ENCODE assay signal across 8 cellular contexts in genomic region chr1:45009956-45010854, GRCh38. TPM values are rescaled to one million over a fixed set of nuclear protein-coding genes. Genes with fewer than 3 reads are reported as not detected.
DNase-seq lines count a peak whose midpoint lies in the region; ATAC-seq and TF ChIP-seq lines count a peak whose summit lies in the region.

No MANE protein-coding gene starts in this region.

- peak overlapping the region; percentile 98 for H3K4me2 ChIP-seq in PC-9

- no peaks in the 10 kb centered on the region for H3K36me3 ChIP-seq in PC-9 (ENCODE audit: low read depth)
- H3K36me3 ChIP-seq in liver (ENCODE audit: control insufficient read depth in 4 of 4, insufficient read depth in 3 of 4, low read depth in 1 of 4, low read length in 3 of 4) = peaks cover 15 to 44% (median 40%) of the 10 kb centered on the region in 4 donors

- H4K20me1 ChIP-seq in PC-9 (ENCODE audit: insufficient read depth) = no peaks in the 10 kb centered on the region

- CTCF ChIA-PET in PC-9 (lab: Charles Lee) = interaction anchor here (0.6 to 3.6 kb wide), 14 partner anchors 31 to 659 kb away, joined by 3 to 19 read pairs (median 4); partner anchors contain the start of gene PLK3

- DNase-seq in stimulated activated CD4-positive, alpha-beta T cell treated with anti-CD3 and anti-CD28 coated beads, Interleukin-1b, Interleukin-23, amount 100 ng/mL, for 48 hours = peak; percentile 27
- no peak for DNase-seq in stimulated activated CD4-positive, alpha-beta T cell treated with anti-CD3 and anti-CD28 coated beads, Interleukin-12 subunit alpha, Interleukin-12 subunit beta, amount 100 ng/mL, for 4 hours
- peak; percentile 54 to 66 for DNase-seq in PC-9
- DNase-seq in cardiac fibroblast (ENCODE audit: low read depth in 2 of 2) = no peak
- DNase-seq in substantia nigra (lab: John Stamatoyannopoulos, UW) = peak in 2 of 49 donors; percentile 21 to 56
- DNase-seq in putamen (ENCODE audit: low spot score) = no peak

- no peak for ATAC-seq in GM18519 (IDR thresholded peaks at IDR 0.05; ENCODE audit: low FRiP score, unreplicated experiment)

- no peak for TF ChIP-seq CTCF in PC-9 (conservative IDR thresholded peaks at IDR 0.05)
- TF ChIP-seq CTCF in cardiac fibroblast (IDR thresholded peaks at IDR 0.05; ENCODE audit: low read depth, low read length) = no peak
- TF ChIP-seq CTCF in liver (IDR thresholded peaks at IDR 0.05; ENCODE audit: low read depth, low read length, missing input control) = no peak

- TF ChIP-seq RAD21 in liver (IDR thresholded peaks at IDR 0.05) = peak in 1 of 2 donors; percentile 35

- H3K27ac ChIP-seq in PC-9 (no peak overlapping the region), liver (ENCODE audit: low read depth in 1 of 2, low read length in 2 of 2) (peak overlapping the region; percentile 64 to 79), substantia nigra (ENCODE audit: low read depth, low read length, poor library complexity, severe bottlenecking) (peak overlapping the region; percentile 80)

- no TSS peak for BruUV-seq in PC-9 (replicated peaks; lab: Mats Ljungman, UMichigan)

- H3K9me3 ChIP-seq in PC-9 (ENCODE audit: insufficient read depth, low read depth) (no peaks in the 10 kb centered on the region), liver (ENCODE audit: control insufficient read depth in 4 of 4, low read length in 3 of 4) (no peaks in the 10 kb centered on the region)

- POLR2A ChIA-PET in PC-9 (lab: Charles Lee; ENCODE audit: unreplicated experiment) = interaction anchor here (0.6 to 1.3 kb wide), 9 partner anchors 19 to 540 kb away, joined by 3 to 22 read pairs (median 7); partner anchors contain the start of genes AKR1A1 and PRDX1

- no peaks in the 10 kb centered on the region for H3K27me3 ChIP-seq in PC-9 (ENCODE audit: insufficient read depth, low read depth)
- H3K27me3 ChIP-seq in liver (ENCODE audit: control insufficient read depth in 4 of 4, insufficient read depth in 4 of 4, low read length in 3 of 4) = no peaks in the 10 kb centered on the region

- WGBS in liver = 23% methylated on average over 41 of the region's 41 CpGs

- peaks cover 15% of the 10 kb centered on the region; the same call in 1 of the 2 replicates for H3F3A ChIP-seq in PC-9 (ENCODE audit: insufficient read depth, low read depth)

- no peaks in the 10 kb centered on the region for H3K9me2 ChIP-seq in PC-9 (ENCODE audit: insufficient read depth)

- H2AFZ ChIP-seq in PC-9 = peak overlapping the region; percentile 87

- peaks cover 20% of the 10 kb centered on the region for H3K4me1 ChIP-seq in PC-9 (replicated peaks; ENCODE audit: insufficient read depth)
- peaks cover 14 to 46% (median 37%) of the 10 kb centered on the region in 4 donors for H3K4me1 ChIP-seq in liver (ENCODE audit: control insufficient read depth in 4 of 4, insufficient read depth in 4 of 4, low read length in 3 of 4)

- intact Hi-C loops in PC-9 (cut with micrococcal nuclease; ENCODE audit: unreplicated experiment) = loop anchor here (2.0 to 10.0 kb wide), 6 partner anchors 217 to 1335 kb away; partner anchors contain the start of genes NASP and NSUN4

- peak overlapping the region in 1 of 2 donors; percentile 52 for H3K9ac ChIP-seq in liver (ENCODE audit: low read depth in 1 of 2, low read length in 2 of 2)

- H3K4me3 ChIP-seq in PC-9 (peak overlapping the region; percentile 75), cardiac fibroblast (replicated peaks in 1 of 2; ENCODE audit: low read depth in 2 of 2, low read length in 2 of 2) (peak overlapping the region; percentile 76 to 100), liver (ENCODE audit: low read depth in 1 of 3, low read length in 3 of 3) (peak overlapping the region; percentile 82 to 91 (median 88))

- peaks cover 14% of the 10 kb centered on the region; the same call in 1 of the 2 replicates for H3K79me2 ChIP-seq in PC-9 (ENCODE audit: low read depth)

TF ChIP-seq in liver, 16 proteins besides CTCF, POLR2A, EP300 and RAD21:
- TF ChIP-seq REST (IDR thresholded peaks at IDR 0.05) (peak; percentile 29), NR2F2 (IDR thresholded peaks at IDR 0.05) (no peak), MAX (IDR thresholded peaks at IDR 0.05) (no peak), ZBTB33 (IDR thresholded peaks at IDR 0.05) (no peak), RXRA (IDR thresholded peaks at IDR 0.05) (peak; percentile 22 to 36), SP1 (IDR thresholded peaks at IDR 0.05) (peak; percentile 50), HNF4A (conservative IDR thresholded peaks at IDR 0.05) (peak; percentile 63 to 66), GABPA (IDR thresholded peaks at IDR 0.05 in 1 of 2, conservative IDR thresholded peaks at IDR 0.05 in 1 of 2) (peak in 1 of 2 donors; percentile 9), EGR1 (IDR thresholded peaks at IDR 0.05; ENCODE audit: low read depth in 2 of 2) (no peak), TAF1 (conservative IDR thresholded peaks at IDR 0.05) (no peak)

RNA-seq across cellular contexts. Expression of gene HECTD3, which starts 0.9 kb away (rescaled TPM):
- 18.6 and 21.8 TPM in 2 replicates for total RNA-seq in PC-9 (2021)
- total RNA-seq in liver = 10 to 100 TPM; 18.9 to 29.5 TPM
- 10 to 100 TPM; 15.9 to 32.9 TPM for polyA plus RNA-seq in liver

RNA-seq across cellular contexts. Expression of gene UROD, which starts 1.8 kb away (rescaled TPM):
- total RNA-seq in PC-9 (2021) (77.4 and 81.1 TPM in 2 replicates), liver (100 to 1,000 TPM in 1 of 2 donors, 10 to 100 TPM in 1; 78.5 to 717 TPM)
- polyA plus RNA-seq in liver = 100 to 1,000 TPM in 1 of 2 donors, 10 to 100 TPM in 1; 93.3 to 110 TPM

RNA-seq across cellular contexts. Expression of gene EIF2B3, which starts 23.8 kb away (rescaled TPM):
- total RNA-seq in PC-9 (2021) (27.4 and 27.9 TPM in 2 replicates), liver (10 to 100 TPM; 11.8 to 35.2 TPM)
- polyA plus RNA-seq in liver = 10 to 100 TPM; 16.4 to 22.2 TPM

Comparison
In these comparisons a context has a peak if more than half of its experiments do, and no peak if none do; other contexts are left out.
1. DNase-seq: peak in stimulated activated CD4-positive, alpha-beta T cell treated with anti-CD3 and anti-CD28 coated beads, Interleukin-1b, Interleukin-23, amount 100 ng/mL, for 48 hours (single experiment) and PC-9 (2 of 2); none in stimulated activated CD4-positive, alpha-beta T cell treated with anti-CD3 and anti-CD28 coated beads, Interleukin-12 subunit alpha, Interleukin-12 subunit beta, amount 100 ng/mL, for 4 hours (single experiment), cardiac fibroblast (0 of 2) and putamen (single experiment).
2. Peak in every context shown above with its lines, with median percentiles within 50 percentile points of each other: H3K4me3 ChIP-seq.